Comparison of ENCODE assay signal across 19 cellular contexts in the genomic region with DNA sequence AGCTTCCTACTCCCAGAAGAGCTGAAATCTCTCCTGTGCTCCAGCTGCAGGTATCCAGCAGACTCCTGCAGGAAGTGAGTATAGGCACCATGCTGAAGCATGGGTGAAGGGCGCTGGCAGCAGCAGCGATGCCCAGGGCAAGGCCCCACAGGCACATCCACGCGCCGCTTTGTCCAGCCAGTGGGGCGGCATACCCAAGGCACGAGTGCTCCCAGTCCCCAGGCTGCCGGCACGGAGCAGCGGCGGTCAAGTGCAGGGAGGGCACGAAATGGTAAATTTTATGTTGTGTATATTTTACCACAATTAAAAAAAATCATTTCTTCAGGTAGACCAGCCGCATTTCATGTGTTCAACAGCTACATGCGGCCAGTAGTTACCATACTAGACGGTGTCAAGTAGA.
"Had no signal": no experiment of that assay in that cellular context is flagged by ENCODE, and none has a peak within 500 bp of the region (broad histone marks: within the 10 kb centered on the region; RNA-seq: fewer than 3 reads in every experiment).

No MANE protein-coding gene starts in this region.

- H3K9me3 ChIP-seq: esophagus muscularis mucosa, gastroesophageal sphincter, heart left ventricle, left lung, lower lobe of right lung had no signal

- H3K27ac Mint-ChIP-seq: immature natural killer cell had no signal

- H3K4me3 ChIP-seq: coronary artery, dorsolateral prefrontal cortex, esophagus muscularis mucosa, gastroesophageal sphincter, heart left ventricle, hepatocyte, left lung, lower lobe of right lung had no signal

- H3K4me3 Mint-ChIP-seq: immature natural killer cell had no signal

- H3K9me3 Mint-ChIP-seq: immature natural killer cell had no signal

- H3K4me2 ChIP-seq: hepatocyte had no signal

- H3K27me3 ChIP-seq: dorsolateral prefrontal cortex, esophagus muscularis mucosa, foreskin keratinocyte, gastroesophageal sphincter, heart left ventricle, hepatocyte, left lung had no signal

- ATAC-seq: foreskin keratinocyte, gastroesophageal sphincter, heart left ventricle, left cardiac atrium, left lung, left ventricle myocardium superior, lower lobe of right lung had no signal

- H3K27ac ChIP-seq: coronary artery, dorsolateral prefrontal cortex, esophagus muscularis mucosa, foreskin keratinocyte, gastroesophageal sphincter, heart left ventricle, hepatocyte, left lung, lower lobe of right lung had no signal

- H2AFZ ChIP-seq: hepatocyte had no signal

- DNase-seq: dermis blood vessel endothelial cell; dorsolateral prefrontal cortex; effector CD4-positive, alpha-beta T cell; effector memory CD4-positive, alpha-beta T cell; foreskin keratinocyte; heart left ventricle; hypothalamus; immature natural killer cell; islet precursor cell; left cardiac atrium; left lung; left ventricle myocardium superior; lower lobe of right lung; mesenchymal stem cell; midbrain had no signal
